ENCODE assay signal across 28 cellular contexts in genomic region chr19:2963122-2963521, GRCh38. TPM values are rescaled to one million over a fixed set of nuclear protein-coding genes. Genes with fewer than 3 reads are reported as not detected.
DNase-seq lines count a peak whose midpoint lies in the region; ATAC-seq, FAIRE-seq and TF ChIP-seq lines count a peak whose summit lies in the region.
"Had no signal": no experiment of that assay in that cellular context is flagged by ENCODE, and none has a peak within 500 bp of the region (broad histone marks: within the 10 kb centered on the region; RNA-seq: fewer than 3 reads in every experiment).

No MANE protein-coding gene starts in this region.

- TF ChIP-seq POLR2A in HepG2 (IDR thresholded peaks at IDR 0.05; ENCODE audit: insufficient read depth in 1 of 2, low read depth in 2 of 2, low read length in 2 of 2), result no peak
- TF ChIP-seq POLR2A in right lobe of liver (IDR thresholded peaks at IDR 0.05), result no peak
- TF ChIP-seq POLR2A in K562 (conservative IDR thresholded peaks at IDR 0.05), result no peak
- TF ChIP-seq POLR2A in erythroblast (IDR thresholded peaks at IDR 0.05; ENCODE audit: low read length), result no peak

- H2AK5ac ChIP-seq in mesenchymal stem cell (ENCODE audit: low read length, severe bottlenecking), result peak overlapping the region; percentile 14

- DNase-seq in HepG2 (ENCODE audit: low spot score) (no peak), right lobe of liver (no peak), T-helper 17 cell (no peak), K562 (ENCODE audit: extremely low read depth in 1 of 4, low spot score in 3 of 4) (no peak), mesenchymal stem cell (no peak), erythroblast (lab: John Stamatoyannopoulos, UW) (no peak), cerebellum (ENCODE audit: low spot score) (no peak), medulla oblongata (ENCODE audit: extremely low spot score) (no peak)
- DNase-seq: AML-193; C1 segment of cervical spinal cord; CD4-positive, alpha-beta memory T cell; CD4-positive, CD25-positive, alpha-beta regulatory T cell; CD8-positive, alpha-beta memory T cell; COR-L47; DMS 273 treated with DMSO at 0.1 percent for 48 hours; DMS153; DMS53; DMS79; DND-41; EL; GDM1 had no signal

- no peaks in the 10 kb centered on the region for H3K79me1 ChIP-seq in mesenchymal stem cell (replicated peaks; ENCODE audit: low read length, poor library complexity, severe bottlenecking)

- TF ChIP-seq CTCF in HepG2 (CRISPR knock-in tag; IDR thresholded peaks at IDR 0.05) (no peak), right lobe of liver (IDR thresholded peaks at IDR 0.05) (no peak), K562 (IDR thresholded peaks at IDR 0.05 in 2 of 3, conservative IDR thresholded peaks at IDR 0.05 in 1 of 3; ENCODE audit: insufficient read depth in 2 of 3, low read depth in 1 of 3, low read length in 3 of 3) (no peak)

- no peak for TF ChIP-seq RAD21 in HepG2 (CRISPR knock-in tag; IDR thresholded peaks at IDR 0.05)
- no peak for TF ChIP-seq RAD21 in K562 (CRISPR knock-in tag; conservative IDR thresholded peaks at IDR 0.05 in 1 of 2, IDR thresholded peaks at IDR 0.05 in 1 of 2)

- H3K36me3 ChIP-seq in HepG2 (replicated peaks in 1 of 2; ENCODE audit: control insufficient read depth in 1 of 2, insufficient read depth in 2 of 2, low read length in 2 of 2) (no peaks in the 10 kb centered on the region), right lobe of liver (no peaks in the 10 kb centered on the region), K562 (ENCODE audit: control insufficient read depth, insufficient read depth, low read length) (no peaks in the 10 kb centered on the region), mesenchymal stem cell (ENCODE audit: control insufficient read depth in 1 of 2, insufficient read depth in 2 of 2, low read depth in 1 of 2, low read length in 2 of 2) (no peaks in the 10 kb centered on the region)

- H3K27ac ChIP-seq in HepG2 (ENCODE audit: extremely low read length, insufficient read depth, low read length), result no peak overlapping the region
- H3K27ac ChIP-seq in right lobe of liver, result no peak overlapping the region
- no peak overlapping the region for H3K27ac ChIP-seq in K562 (ENCODE audit: extremely low read depth, low read depth, low read length)
- no peak overlapping the region for H3K27ac ChIP-seq in mesenchymal stem cell (ENCODE audit: low read length, poor library complexity, severe bottlenecking)
- H3K27ac ChIP-seq: 22Rv1, A549 had no signal

- no TSS peak for BruUV-seq in HepG2 (replicated peaks; lab: Mats Ljungman, UMichigan)
- no TSS peak for BruUV-seq in K562 (replicated peaks; lab: Mats Ljungman, UMichigan)

- TF ChIP-seq EP300 in HepG2 (IDR thresholded peaks at IDR 0.05; ENCODE audit: low read depth in 2 of 2, low read length in 2 of 2), result no peak
- TF ChIP-seq EP300 in HepG2 (CRISPR knock-in tag; IDR thresholded peaks at IDR 0.05; ENCODE audit: borderline replicate concordance), result no peak
- no peak for TF ChIP-seq EP300 in K562 (IDR thresholded peaks at IDR 0.05; ENCODE audit: low read length)

- in situ Hi-C loops in HepG2 (cut with HindIII; ENCODE audit: extremely low pct_ligation_motif_present, low pct_unique_long_range_greater_than_20kb) (no loop called here), K562 (cut with MboI) (no loop called here)

- H3K9me3 ChIP-seq in HepG2 (ENCODE audit: low read length) (no peaks in the 10 kb centered on the region), right lobe of liver (no peaks in the 10 kb centered on the region), T-helper 17 cell (ENCODE audit: control insufficient read depth, low read length, poor library complexity, severe bottlenecking) (no peaks in the 10 kb centered on the region), K562 (replicated peaks; ENCODE audit: control insufficient read depth, insufficient read depth, low read depth, low read length) (no peaks in the 10 kb centered on the region), mesenchymal stem cell (ENCODE audit: control insufficient read depth, low read length) (no peaks in the 10 kb centered on the region)
- H3K9me3 ChIP-seq: A549 had no signal

- no peaks in the 10 kb centered on the region for H4K20me1 ChIP-seq in HepG2 (ENCODE audit: insufficient read depth, low read length)
- H4K20me1 ChIP-seq in K562 (replicated peaks; ENCODE audit: control insufficient read depth, insufficient read depth, low read length), result no peaks in the 10 kb centered on the region

- ATAC-seq in HepG2, result no peak
- no peak for ATAC-seq in right lobe of liver
- no peak for ATAC-seq in T-helper 17 cell
- ATAC-seq in K562, result no peak
- ATAC-seq: A549, GM12878 had no signal

- no peak overlapping the region for H2BK12ac ChIP-seq in mesenchymal stem cell (ENCODE audit: low read length in 2 of 2)

- no peak overlapping the region for H3K4me3 Mint-ChIP-seq in T-helper 17 cell
- H3K4me3 Mint-ChIP-seq: B cell; CD14-positive monocyte; CD4-positive, CD25-positive, alpha-beta regulatory T cell; CD8-positive, alpha-beta memory T cell had no signal

- H3K4me3 ChIP-seq in HepG2 (replicated peaks in 1 of 3; ENCODE audit: insufficient read depth in 1 of 3, low read depth in 2 of 3, low read length in 3 of 3) (no peak overlapping the region), right lobe of liver (no peak overlapping the region), K562 (no peak overlapping the region), mesenchymal stem cell (ENCODE audit: insufficient read depth in 1 of 2, low read depth in 1 of 2, low read length in 2 of 2) (no peak overlapping the region)
- H3K4me3 ChIP-seq: A549, GM12878 had no signal

- POLR2A ChIA-PET in HepG2 (lab: Yijun Ruan, JAX), result interaction anchor here (1.1 to 1.5 kb wide), 2 partner anchors 13 to 146 kb away, joined by 4 read pairs; no protein-coding TSS in a partner anchor
- POLR2A ChIA-PET in K562 (lab: Yijun Ruan, JAX), result interaction anchor here (0.5 to 1.3 kb wide), 2 partner anchors 11 to 683 kb away, joined by 3 to 4 read pairs; no protein-coding TSS in a partner anchor

- 70% methylated on average over 5 of the region's 5 CpGs for WGBS in HepG2 (ENCODE audit: low lambda C conversion rate)
- 91% methylated on average over 4 of the region's 5 CpGs for WGBS in right lobe of liver (ENCODE audit: insufficient coverage, low coverage, low lambda C conversion rate, missing lambda C conversion rate)
- WGBS in K562 (ENCODE audit: insufficient coverage, low coverage, missing lambda C conversion rate), result 79% methylated on average over 5 of the region's 5 CpGs
- 82% methylated on average over 3 of the region's 5 CpGs for WGBS in mesenchymal stem cell

- no peak overlapping the region for H3K4me2 ChIP-seq in HepG2 (ENCODE audit: low read depth, low read length)
- no peak overlapping the region for H3K4me2 ChIP-seq in K562 (ENCODE audit: insufficient read depth, low read length)
- H3K4me2 ChIP-seq in mesenchymal stem cell (ENCODE audit: low read length, poor library complexity, severe bottlenecking), result no peak overlapping the region
- H3K4me2 ChIP-seq: A549 had no signal

- no peak overlapping the region for H2BK5ac ChIP-seq in mesenchymal stem cell (ENCODE audit: low read depth, low read length, poor library complexity, severe bottlenecking)

- H3K27me3 Mint-ChIP-seq in T-helper 17 cell, result no peaks in the 10 kb centered on the region
- H3K27me3 Mint-ChIP-seq: B cell; CD4-positive, alpha-beta memory T cell; CD4-positive, CD25-positive, alpha-beta regulatory T cell had no signal

- H4K8ac ChIP-seq in mesenchymal stem cell (ENCODE audit: low read length), result no peak overlapping the region

- H3K14ac ChIP-seq in mesenchymal stem cell (ENCODE audit: low read length in 2 of 2), result no peak overlapping the region

- no peak overlapping the region for H2BK15ac ChIP-seq in mesenchymal stem cell (ENCODE audit: low read depth, poor library complexity, severe bottlenecking)

- intact Hi-C loops in HepG2 (cut with micrococcal nuclease; ENCODE audit: unreplicated experiment) (no loop called here), right lobe of liver (cut with DNase I) (loop anchor here in 1 of 2 donors (10.0 kb wide), 1 partner anchor 142 kb away; no protein-coding TSS in a partner anchor), K562 (cut with micrococcal nuclease) (no loop called here)

- CTCF ChIA-PET in HepG2 (lab: Yijun Ruan, JAX; ENCODE audit: low intra/inter-chr PET ratio, low total read pairs), result no interaction called here
- CTCF ChIA-PET in K562 (lab: Yijun Ruan, JAX; ENCODE audit: low intra/inter-chr PET ratio), result no interaction called here

- no peak overlapping the region for H2AFZ ChIP-seq in HepG2 (ENCODE audit: low read length)
- H2AFZ ChIP-seq in K562 (ENCODE audit: low read depth, low read length), result no peak overlapping the region
- no peak overlapping the region for H2AFZ ChIP-seq in mesenchymal stem cell (ENCODE audit: low read depth, low read length)

- H3K36me3 Mint-ChIP-seq in T-helper 17 cell (ENCODE audit: low read depth), result no peaks in the 10 kb centered on the region
- H3K36me3 Mint-ChIP-seq: CD14-positive monocyte; CD4-positive, alpha-beta memory T cell; CD8-positive, alpha-beta memory T cell had no signal

- no peak for FAIRE-seq in HepG2 (lab: Jason Lieb, UNC)
- no peak for FAIRE-seq in K562 (lab: Jason Lieb, UNC)
- FAIRE-seq: A549, GM12878, GM12892, GM18507 had no signal

- no peak overlapping the region for H3K4ac ChIP-seq in mesenchymal stem cell (ENCODE audit: low read depth in 1 of 2, low read length in 2 of 2)

- H3K9ac ChIP-seq in HepG2 (ENCODE audit: insufficient read depth, low read depth, low read length) (no peak overlapping the region), K562 (ENCODE audit: insufficient read depth in 1 of 2, low read depth in 2 of 2, low read length in 2 of 2) (no peak overlapping the region), mesenchymal stem cell (ENCODE audit: low read length) (no peak overlapping the region)

- H3K9me1 ChIP-seq in K562 (ENCODE audit: control insufficient read depth, insufficient read depth, low read length), result no peaks in the 10 kb centered on the region

- H3K18ac ChIP-seq in mesenchymal stem cell (ENCODE audit: low read depth in 1 of 2, low read length in 2 of 2), result no peak overlapping the region

- H3K27ac Mint-ChIP-seq in T-helper 17 cell, result peak overlapping the region; percentile 24
- H3K27ac Mint-ChIP-seq: B cell; CD14-positive monocyte; CD4-positive, alpha-beta memory T cell; CD8-positive, alpha-beta memory T cell had no signal

- H3K27me3 ChIP-seq in HepG2 (ENCODE audit: control insufficient read depth in 1 of 2, insufficient read depth in 2 of 2, low read length in 2 of 2), result no peaks in the 10 kb centered on the region
- H3K27me3 ChIP-seq in right lobe of liver, result no peaks in the 10 kb centered on the region
- no peaks in the 10 kb centered on the region for H3K27me3 ChIP-seq in K562 (ENCODE audit: control insufficient read depth in 2 of 2, insufficient read depth in 2 of 2, low read length in 2 of 2)
- H3K27me3 ChIP-seq in mesenchymal stem cell (ENCODE audit: control insufficient read depth in 1 of 2, insufficient read depth in 1 of 2, low read length in 2 of 2), result peaks cover 0 to 3% of the 10 kb centered on the region in 2 experiments

- no peak overlapping the region for H3K23ac ChIP-seq in mesenchymal stem cell (ENCODE audit: low read length in 2 of 2)

- no peaks in the 10 kb centered on the region for H3K79me2 ChIP-seq in HepG2 (ENCODE audit: insufficient read depth, low read length)
- no peaks in the 10 kb centered on the region for H3K79me2 ChIP-seq in K562 (ENCODE audit: control insufficient read depth, insufficient read depth, low read length)

- H3K4me1 ChIP-seq in HepG2 (ENCODE audit: insufficient read depth, low read length), result peaks cover 4% of the 10 kb centered on the region; the same call in 1 of the 2 replicates
- H3K4me1 ChIP-seq in right lobe of liver, result no peaks in the 10 kb centered on the region
- peaks cover 0 to 2% of the 10 kb centered on the region in 2 experiments; a peak in 1 of 5 replicates for H3K4me1 ChIP-seq in K562 (replicated peaks in 1 of 2; ENCODE audit: control insufficient read depth in 2 of 2, insufficient read depth in 2 of 2, low read length in 2 of 2)
- no peaks in the 10 kb centered on the region for H3K4me1 ChIP-seq in mesenchymal stem cell (ENCODE audit: control insufficient read depth, insufficient read depth, low read depth, low read length)
- H3K4me1 ChIP-seq: A549 had no signal

- H3K4me1 Mint-ChIP-seq in T-helper 17 cell, result peaks cover 3% of the 10 kb centered on the region

- no peak overlapping the region for H2BK120ac ChIP-seq in mesenchymal stem cell (ENCODE audit: low read depth, low read length)

- no peak overlapping the region for H4K91ac ChIP-seq in mesenchymal stem cell (ENCODE audit: low read length)

RNA-seq across cellular contexts. Expression of gene TLE6, which starts 14.2 kb away (rescaled TPM):
- total RNA-seq in HepG2 (2016; rRNA removed; fragmentation: Illumina TruSeq; extraction: Trizol) (0.24 and 0.28 TPM in 2 replicates), right lobe of liver (1 to 10 TPM; 2.3 to 8.9 (median 4.6) TPM), T-helper 17 cell (under 1 TPM in 1 of 2 donors, not detected in 1; 0.29 TPM), K562 (2014; rRNA removed) (3.3 and 6.1 TPM in 2 replicates), K562 (2014; rRNA removed; fragmentation: Illumina TruSeq; extraction: Trizol) (1.1 and 1.2 TPM in 2 replicates), K562 (2015; rRNA removed; fragmentation: Illumina TruSeq; extraction: Trizol) (3.4 and 3.5 TPM in 2 replicates), K562 (2021) (1.8 TPM in 2 replicates), cerebellum (0.91 TPM)
- total RNA-seq in HepG2 (2016; cell fraction: cytosol; rRNA removed; fragmentation: Illumina TruSeq; extraction: Trizol; ENCODE audit: low read depth), result not detected in 2 replicates
- total RNA-seq in HepG2 (2016; cell fraction: insoluble cytoplasmic fraction; rRNA removed; fragmentation: Illumina TruSeq; extraction: Trizol), result 0.06 TPM in 1 of 2 replicates, not detected in the other
- total RNA-seq in HepG2 (2016; cell fraction: membrane; rRNA removed; fragmentation: Illumina TruSeq; extraction: Trizol), result not detected in 2 replicates
- not detected in 2 replicates for total RNA-seq in HepG2 (2016; cell fraction: nucleus; rRNA removed; fragmentation: Illumina TruSeq; extraction: Trizol)
- polyA plus RNA-seq in HepG2 (2011; rRNA removed) (5.5 and 6.4 TPM in 2 replicates), K562 (2011; rRNA removed) (3.3 and 3.5 TPM in 2 replicates), K562 (2014; fragmentation: Illumina TruSeq; extraction: Trizol) (1.8 and 3.1 TPM in 2 replicates), K562 (2014; fragmentation: Nextera tagmentation; extraction: Ambion mirVana) (1 to 10 TPM; 1.2 to 1.5 TPM), K562 (2014; rRNA removed) (2.5 and 4.4 TPM in 2 replicates)
- polyA plus RNA-seq in HepG2 (2011; cell fraction: cytosol; rRNA removed), result 4.2 TPM in 2 replicates
- polyA plus RNA-seq in HepG2 (2011; cell fraction: nucleus; rRNA removed), result 18.3 and 20.1 TPM in 2 replicates
- 1.5 and 1.9 TPM in 2 replicates for polyA plus RNA-seq in HepG2 (2012)
- polyA plus RNA-seq in HepG2 (2016; cell fraction: cytosol; fragmentation: Illumina TruSeq; extraction: Trizol; ENCODE audit: low read depth), result 0.19 and 0.32 TPM in 2 replicates
- polyA plus RNA-seq in HepG2 (2016; cell fraction: insoluble cytoplasmic fraction; fragmentation: Illumina TruSeq; extraction: Trizol; ENCODE audit: low read depth), result not detected in 2 replicates
- polyA plus RNA-seq in HepG2 (2016; cell fraction: membrane; fragmentation: Illumina TruSeq; extraction: Trizol; ENCODE audit: low read depth), result not detected in 2 replicates
- 1.00 TPM in 1 of 2 replicates, not detected in the other for polyA plus RNA-seq in HepG2 (2016; cell fraction: nucleus; fragmentation: Illumina TruSeq; extraction: Trizol; ENCODE audit: insufficient read depth, low read depth)
- 4.2 and 4.9 TPM in 2 replicates for polyA minus RNA-seq in HepG2 (2011; rRNA and poly(A)+ RNA removed; ENCODE audit: low replicate concordance)
- 2.4 TPM in 1 of 2 replicates, not detected in the other for polyA minus RNA-seq in HepG2 (2011; cell fraction: cytosol; rRNA and poly(A)+ RNA removed)
- polyA minus RNA-seq in HepG2 (2011; cell fraction: nucleus; rRNA and poly(A)+ RNA removed), result 3.2 and 5.0 TPM in 2 replicates
- 5.1 and 7.6 TPM in 2 replicates for total RNA-seq in K562 (2011; cell fraction: chromatin; rRNA removed; ENCODE audit: low replicate concordance)
- 5.1 and 5.5 TPM in 2 replicates for total RNA-seq in K562 (2011; cell fraction: nucleolus; rRNA removed)
- 2.7 and 4.5 TPM in 2 replicates for total RNA-seq in K562 (2011; cell fraction: nucleoplasm; rRNA removed)
- 3.0 TPM in 2 replicates for polyA plus RNA-seq in K562 (2011; cell fraction: cytosol; rRNA removed)
- polyA plus RNA-seq in K562 (2011; cell fraction: nucleus; rRNA removed), result 6.5 and 7.6 TPM in 2 replicates
- polyA plus RNA-seq in K562 (2012), result 2.3 and 10.0 TPM in 2 replicates
- polyA minus RNA-seq in K562 (2011; rRNA and poly(A)+ RNA removed), result 0.70 and 0.78 TPM in 2 replicates
- polyA minus RNA-seq in K562 (2011; cell fraction: cytosol; rRNA and poly(A)+ RNA removed), result 1.1 TPM in 1 of 2 replicates, not detected in the other
- polyA minus RNA-seq in K562 (2011; cell fraction: nucleus; rRNA and poly(A)+ RNA removed), result 0.94 and 2.4 TPM in 2 replicates
- 2.3 TPM for polyA plus RNA-seq in mesenchymal stem cell (2013, experiment 1 of 2)
- 1.6 TPM for polyA plus RNA-seq in mesenchymal stem cell (2013, experiment 2 of 2)
- total RNA-seq: CD4-positive, alpha-beta memory T cell; CD4-positive, CD25-positive, alpha-beta regulatory T cell had no signal
- polyA plus RNA-seq: CD14-positive monocyte; CD4-positive, alpha-beta memory T cell; CD4-positive, CD25-positive, alpha-beta regulatory T cell; CD8-positive, alpha-beta memory T cell had no signal

RNA-seq across cellular contexts. Expression of gene ZNF77, which starts 18.4 kb away (rescaled TPM):
- 11.5 and 12.6 TPM in 2 replicates for total RNA-seq in HepG2 (2016; rRNA removed; fragmentation: Illumina TruSeq; extraction: Trizol)
- 2.9 and 3.5 TPM in 2 replicates for total RNA-seq in HepG2 (2016; cell fraction: cytosol; rRNA removed; fragmentation: Illumina TruSeq; extraction: Trizol; ENCODE audit: low read depth)
- total RNA-seq in HepG2 (2016; cell fraction: insoluble cytoplasmic fraction; rRNA removed; fragmentation: Illumina TruSeq; extraction: Trizol), result 10.1 and 13.6 TPM in 2 replicates
- total RNA-seq in HepG2 (2016; cell fraction: membrane; rRNA removed; fragmentation: Illumina TruSeq; extraction: Trizol), result 7.1 and 7.2 TPM in 2 replicates
- 8.2 and 9.0 TPM in 2 replicates for total RNA-seq in HepG2 (2016; cell fraction: nucleus; rRNA removed; fragmentation: Illumina TruSeq; extraction: Trizol)
- 7.1 and 7.8 TPM in 2 replicates for polyA plus RNA-seq in HepG2 (2011; rRNA removed)
- 3.6 and 5.6 TPM in 2 replicates for polyA plus RNA-seq in HepG2 (2011; cell fraction: cytosol; rRNA removed)
- 5.3 and 7.8 TPM in 2 replicates for polyA plus RNA-seq in HepG2 (2011; cell fraction: nucleus; rRNA removed)
- polyA plus RNA-seq in HepG2 (2012), result 5.3 and 5.9 TPM in 2 replicates
- polyA plus RNA-seq in HepG2 (2016; cell fraction: cytosol; fragmentation: Illumina TruSeq; extraction: Trizol; ENCODE audit: low read depth), result 0.84 and 1.0 TPM in 2 replicates
- 9.3 and 9.6 TPM in 2 replicates for polyA plus RNA-seq in HepG2 (2016; cell fraction: insoluble cytoplasmic fraction; fragmentation: Illumina TruSeq; extraction: Trizol; ENCODE audit: low read depth)
- polyA plus RNA-seq in HepG2 (2016; cell fraction: membrane; fragmentation: Illumina TruSeq; extraction: Trizol; ENCODE audit: low read depth), result 2.7 and 2.9 TPM in 2 replicates
- polyA plus RNA-seq in HepG2 (2016; cell fraction: nucleus; fragmentation: Illumina TruSeq; extraction: Trizol; ENCODE audit: insufficient read depth, low read depth), result 14.6 and 16.9 TPM in 2 replicates
- 6.2 and 7.9 TPM in 2 replicates for polyA minus RNA-seq in HepG2 (2011; rRNA and poly(A)+ RNA removed; ENCODE audit: low replicate concordance)
- 2.5 and 5.3 TPM in 2 replicates for polyA minus RNA-seq in HepG2 (2011; cell fraction: cytosol; rRNA and poly(A)+ RNA removed)
- 5.7 and 10.9 TPM in 2 replicates for polyA minus RNA-seq in HepG2 (2011; cell fraction: nucleus; rRNA and poly(A)+ RNA removed)
- 1 to 10 TPM; 1.1 to 1.5 (median 1.3) TPM for total RNA-seq in right lobe of liver
- 1 to 10 TPM; 2.7 to 3.0 TPM for total RNA-seq in T-helper 17 cell
- total RNA-seq in K562 (2011; cell fraction: chromatin; rRNA removed; ENCODE audit: low replicate concordance), result 62.3 and 82.9 TPM in 2 replicates
- total RNA-seq in K562 (2011; cell fraction: nucleolus; rRNA removed), result 40.1 and 43.2 TPM in 2 replicates
- total RNA-seq in K562 (2011; cell fraction: nucleoplasm; rRNA removed), result 32.5 and 41.6 TPM in 2 replicates
- total RNA-seq in K562 (2014; rRNA removed), result 6.5 and 8.6 TPM in 2 replicates
- 11.2 and 13.5 TPM in 2 replicates for total RNA-seq in K562 (2014; rRNA removed; fragmentation: Illumina TruSeq; extraction: Trizol)
- total RNA-seq in K562 (2015; rRNA removed; fragmentation: Illumina TruSeq; extraction: Trizol), result 10.2 and 11.2 TPM in 2 replicates
- total RNA-seq in K562 (2021), result 6.7 and 6.8 TPM in 2 replicates
- 12.3 and 14.5 TPM in 2 replicates for polyA plus RNA-seq in K562 (2011; rRNA removed)
- 4.5 and 6.9 TPM in 2 replicates for polyA plus RNA-seq in K562 (2011; cell fraction: cytosol; rRNA removed)
- 11.2 and 12.3 TPM in 2 replicates for polyA plus RNA-seq in K562 (2011; cell fraction: nucleus; rRNA removed)
- polyA plus RNA-seq in K562 (2012), result 5.9 and 14.5 TPM in 2 replicates
- polyA plus RNA-seq in K562 (2014; fragmentation: Illumina TruSeq; extraction: Trizol), result 7.7 and 10.7 TPM in 2 replicates
- polyA plus RNA-seq in K562 (2014; fragmentation: Nextera tagmentation; extraction: Ambion mirVana), result 1 to 10 TPM; 4.3 to 4.9 TPM
- 8.1 and 8.2 TPM in 2 replicates for polyA plus RNA-seq in K562 (2014; rRNA removed)
- 22.6 and 25.0 TPM in 2 replicates for polyA minus RNA-seq in K562 (2011; rRNA and poly(A)+ RNA removed)
- polyA minus RNA-seq in K562 (2011; cell fraction: cytosol; rRNA and poly(A)+ RNA removed), result 3.2 and 4.4 TPM in 2 replicates
- 5.4 and 7.1 TPM in 2 replicates for polyA minus RNA-seq in K562 (2011; cell fraction: nucleus; rRNA and poly(A)+ RNA removed)
- 2.3 TPM for polyA plus RNA-seq in mesenchymal stem cell (2013, experiment 1 of 2)
- 2.7 TPM for polyA plus RNA-seq in mesenchymal stem cell (2013, experiment 2 of 2)
- 8.2 TPM for total RNA-seq in cerebellum

Comparison
In these comparisons a context has a peak if more than half of its experiments do, and no peak if none do; other contexts are left out.
1. Of the 241 proteins assayed by ChIP-seq in both HepG2 and K562: peak only in HepG2: none; only in K562: none; in both: ZNF121; in neither: 239; mixed calls (peak in some experiments, not most) for 1.